ENCODE assay signal across 8 cellular contexts in the genomic region with DNA sequence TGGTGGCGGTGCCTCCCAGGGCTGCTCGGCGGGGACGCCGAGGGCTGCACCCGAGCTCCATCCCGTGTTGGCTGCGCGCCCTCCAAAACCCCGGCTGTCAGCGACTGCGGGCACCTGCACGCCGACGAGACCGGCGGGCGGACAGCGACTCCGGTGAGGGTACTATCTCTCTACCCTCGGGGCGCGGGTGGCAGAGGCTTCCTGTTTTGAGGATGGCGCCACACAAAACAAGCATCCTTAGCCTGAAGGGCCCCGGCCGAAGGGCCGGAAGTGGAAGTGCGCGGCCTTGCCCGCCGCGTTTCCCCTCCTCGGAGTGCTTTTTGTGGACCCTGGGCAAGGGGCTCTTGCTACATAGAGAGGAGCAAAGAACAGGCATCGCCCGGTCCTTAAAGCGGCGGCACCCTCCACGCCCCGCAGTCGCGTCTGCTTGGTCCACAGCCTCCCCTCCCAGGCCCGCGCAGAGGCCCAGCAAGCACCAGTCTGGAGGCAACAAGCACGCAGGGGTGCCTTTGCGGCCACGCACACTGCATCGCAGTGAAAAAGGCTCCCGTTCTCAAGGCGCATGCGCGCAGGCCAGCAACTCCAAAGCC. TPM values are rescaled to one million over a fixed set of nuclear protein-coding genes. Genes with fewer than 3 reads are reported as not detected.
DNase-seq lines count a peak whose midpoint lies in the region; ATAC-seq and TF ChIP-seq lines count a peak whose summit lies in the region.

No MANE protein-coding gene starts in this region.

- H3K27ac ChIP-seq in CD4-positive, alpha-beta T cell (ENCODE audit: low read depth, low read length), result peak overlapping the region; percentile 98

- peaks cover 11% of the 10 kb centered on the region for H3K9me3 ChIP-seq in CD4-positive, alpha-beta T cell (ENCODE audit: control insufficient read depth, low read length)

- intact Hi-C loops in CD4-positive, alpha-beta T cell (cut with DNase I, micrococcal nuclease), result loop anchor here (1.0 to 10.0 kb wide), 6 partner anchors 57 to 1145 kb away; partner anchors contain the start of genes ARF1 (in 1 of the 2) and H3-3A (in 1 of the 2)

- POLR2A ChIA-PET in CD4-positive, alpha-beta T cell (lab: Charles Lee), result interaction anchor here (0.6 to 2.9 kb wide), 31 partner anchors 8 to 1512 kb away, joined by 3 to 53 read pairs (median 5); partner anchors contain the start of genes ARF1, CDC42BPA, H3-3A and ITPKB

- TF ChIP-seq CTCF in CD4-positive, alpha-beta T cell (IDR thresholded peaks at IDR 0.05), result no peak
- TF ChIP-seq CTCF in glutamatergic neuron (IDR thresholded peaks at IDR 0.05; ENCODE audit: partially characterized antibody, unreplicated experiment), result no peak
- no peak for TF ChIP-seq CTCF in omental fat pad (IDR thresholded peaks at IDR 0.05)

- peak; percentile 14 for ATAC-seq in CD4-positive, alpha-beta T cell (ENCODE audit: poor library complexity)
- ATAC-seq in GM19025 (IDR thresholded peaks at IDR 0.05; ENCODE audit: low read depth, unreplicated experiment), result peak; percentile 20
- ATAC-seq in HG03135 (IDR thresholded peaks at IDR 0.05; ENCODE audit: unreplicated experiment), result peak; percentile 36
- ATAC-seq in activated T-helper 17 cell treated with anti-CD3 and anti-CD28 coated beads, Interleukin-2, amount 50 U/mL, for 72 hours (replicated peaks), result peak; percentile 34
- ATAC-seq in omental fat pad (ENCODE audit: low FRiP score), result peak; percentile 28

- H3K4me3 Mint-ChIP-seq in CD4-positive, alpha-beta T cell, result peak overlapping the region; percentile 91
- H3K4me3 Mint-ChIP-seq in activated T-helper 17 cell treated with anti-CD3 and anti-CD28 coated beads, Interleukin-2, amount 50 U/mL, for 72 hours, result peak overlapping the region; percentile 87
- H3K4me3 Mint-ChIP-seq in glutamatergic neuron (ENCODE audit: unreplicated experiment), result peak overlapping the region; percentile 90

- peaks cover 23% of the 10 kb centered on the region for H3K36me3 Mint-ChIP-seq in CD4-positive, alpha-beta T cell (ENCODE audit: low read depth)
- H3K36me3 Mint-ChIP-seq in activated T-helper 17 cell treated with anti-CD3 and anti-CD28 coated beads, Interleukin-2, amount 50 U/mL, for 72 hours (ENCODE audit: low read depth), result no peaks in the 10 kb centered on the region
- peaks cover 11% of the 10 kb centered on the region for H3K36me3 Mint-ChIP-seq in glutamatergic neuron (ENCODE audit: unreplicated experiment)

- H3K9me3 Mint-ChIP-seq in CD4-positive, alpha-beta T cell, result peaks cover 9% of the 10 kb centered on the region
- peaks cover 7% of the 10 kb centered on the region for H3K9me3 Mint-ChIP-seq in activated T-helper 17 cell treated with anti-CD3 and anti-CD28 coated beads, Interleukin-2, amount 50 U/mL, for 72 hours
- peaks cover 25% of the 10 kb centered on the region for H3K9me3 Mint-ChIP-seq in glutamatergic neuron (ENCODE audit: unreplicated experiment)

- H3K27me3 Mint-ChIP-seq in CD4-positive, alpha-beta T cell, result no peaks in the 10 kb centered on the region
- H3K27me3 Mint-ChIP-seq in activated T-helper 17 cell treated with anti-CD3 and anti-CD28 coated beads, Interleukin-2, amount 50 U/mL, for 72 hours, result no peaks in the 10 kb centered on the region
- H3K27me3 Mint-ChIP-seq in glutamatergic neuron (ENCODE audit: unreplicated experiment), result peaks cover 9% of the 10 kb centered on the region

- no peaks in the 10 kb centered on the region for H3K27me3 ChIP-seq in CD4-positive, alpha-beta T cell (ENCODE audit: control insufficient read depth, insufficient read depth, low read length)

- H3K4me1 Mint-ChIP-seq in CD4-positive, alpha-beta T cell (ENCODE audit: low read depth), result peaks cover 61% of the 10 kb centered on the region
- H3K4me1 Mint-ChIP-seq in activated T-helper 17 cell treated with anti-CD3 and anti-CD28 coated beads, Interleukin-2, amount 50 U/mL, for 72 hours, result peaks cover 28% of the 10 kb centered on the region
- peaks cover 35% of the 10 kb centered on the region for H3K4me1 Mint-ChIP-seq in glutamatergic neuron (ENCODE audit: low read depth, unreplicated experiment)

- CTCF ChIA-PET in CD4-positive, alpha-beta T cell (lab: Charles Lee), result interaction anchor here (0.9 to 1.2 kb wide), 3 partner anchors 313 to 532 kb away, joined by 3 to 5 read pairs (median 4); partner anchors contain the start of gene PARP1

- H3K27ac Mint-ChIP-seq in CD4-positive, alpha-beta T cell, result peak overlapping the region; percentile 95
- H3K27ac Mint-ChIP-seq in activated T-helper 17 cell treated with anti-CD3 and anti-CD28 coated beads, Interleukin-2, amount 50 U/mL, for 72 hours, result peak overlapping the region; percentile 94
- H3K27ac Mint-ChIP-seq in glutamatergic neuron (ENCODE audit: unreplicated experiment), result peak overlapping the region; percentile 91

- DNase-seq in CD4-positive, alpha-beta T cell, result peak in 8 of 10 experiments; percentile 52 to 68 (median 63)
- DNase-seq in NCI-H69 (lab: John Stamatoyannopoulos, UW) (peak; percentile 94), glutamatergic neuron (peak; percentile 69), omental fat pad (ENCODE audit: low spot score) (peak; percentile 31), NCI-H1694 (lab: John Stamatoyannopoulos, UW) (no peak)

RNA-seq across cellular contexts. Expression of gene COQ8A, which starts 0.6 kb away (rescaled TPM):
- total RNA-seq in CD4-positive, alpha-beta T cell, result 10 to 100 TPM; 55.0 to 56.0 TPM
- total RNA-seq in activated T-helper 17 cell treated with anti-CD3 and anti-CD28 coated beads, Interleukin-2, amount 50 U/mL, for 72 hours, result 10 to 100 TPM; 28.8 to 43.1 TPM
- total RNA-seq in glutamatergic neuron (ENCODE audit: unreplicated experiment) (41.9 TPM), omental fat pad (100 to 1,000 TPM; 118 to 175 (median 140) TPM)
